ENCODE assay signal across 12 cellular contexts in genomic region chr1:212477680-212478466, GRCh38. TPM values are rescaled to one million over a fixed set of nuclear protein-coding genes. Genes with fewer than 3 reads are reported as not detected.
DNase-seq lines count a peak whose midpoint lies in the region; ATAC-seq and TF ChIP-seq lines count a peak whose summit lies in the region.
"Had no signal": no experiment of that assay in that cellular context is flagged by ENCODE, and none has a peak within 500 bp of the region (broad histone marks: within the 10 kb centered on the region; RNA-seq: fewer than 3 reads in every experiment).

No MANE protein-coding gene starts in this region.

- H3K27me3 ChIP-seq in Peyer's patch = no peaks in the 10 kb centered on the region
- H3K27me3 ChIP-seq in hepatocyte = no peaks in the 10 kb centered on the region
- H3K27me3 ChIP-seq in transverse colon = no peaks in the 10 kb centered on the region
- H3K27me3 ChIP-seq in GM23338 (ENCODE audit: insufficient read depth) = no peaks in the 10 kb centered on the region
- H3K27me3 ChIP-seq: right atrium auricular region had no signal

- no peaks in the 10 kb centered on the region for H3K79me2 ChIP-seq in hepatocyte
- H3K79me2 ChIP-seq in GM23338 (replicated peaks; ENCODE audit: insufficient read depth) = no peaks in the 10 kb centered on the region

- H3K4me1 ChIP-seq in Peyer's patch (peaks cover 0 to 3% (median 1%) of the 10 kb centered on the region in 4 donors), hepatocyte (ENCODE audit: insufficient read depth) (peaks cover 9% of the 10 kb centered on the region), transverse colon (peaks cover 0 to 18% (median 13%) of the 10 kb centered on the region in 4 donors), GM23338 (ENCODE audit: insufficient read depth) (peaks cover 10% of the 10 kb centered on the region; the same call in 1 of the 2 replicates)
- H3K4me1 ChIP-seq: right atrium auricular region had no signal

- in situ Hi-C loops in transverse colon (cut with MboI; ENCODE audit: low pct_ligation_motif_present in 1 of 4, low pct_unique_long_range_greater_than_20kb in 1 of 4, low sequenced_read_pairs in 3 of 4) = loop anchor here in 1 of 4 donors (25.0 kb wide), 1 partner anchor 284 kb away; no protein-coding TSS in a partner anchor

- H3K4me2 ChIP-seq in hepatocyte (no peak overlapping the region), GM23338 (no peak overlapping the region)

- no peaks in the 10 kb centered on the region for H3K36me3 Mint-ChIP-seq in activated naive CD4-positive, alpha-beta T cell treated with anti-CD3 and anti-CD28 coated beads, Interleukin-2, amount 50 U/mL, for 72 hours
- no peaks in the 10 kb centered on the region for H3K36me3 Mint-ChIP-seq in activated naive CD4-positive, alpha-beta T cell treated with anti-CD3 and anti-CD28 coated beads, Interleukin-2, amount 10 ng/mL, durations not matched to agents 7 days and 5 days
- H3K36me3 Mint-ChIP-seq in GM23338 (ENCODE audit: low read depth) = no peaks in the 10 kb centered on the region

- peak overlapping the region in 1 of 2 donors; percentile 59 for H3K27ac Mint-ChIP-seq in activated naive CD4-positive, alpha-beta T cell treated with anti-CD3 and anti-CD28 coated beads, Interleukin-2, amount 50 U/mL, for 72 hours
- no peak overlapping the region for H3K27ac Mint-ChIP-seq in activated naive CD4-positive, alpha-beta T cell treated with anti-CD3 and anti-CD28 coated beads, Interleukin-2, amount 10 ng/mL, durations not matched to agents 7 days and 5 days
- H3K27ac Mint-ChIP-seq in GM23338 = no peak overlapping the region
- H3K27ac Mint-ChIP-seq: T-helper 2 cell treated with Interferon-gamma antibody and Interleukin-4, amounts not matched to agents 5 μg/mL and 100 μg/mL, for 36 hours had no signal

- 76% methylated on average over 8 of the region's 8 CpGs for WGBS in hepatocyte (ENCODE audit: low lambda C conversion rate, missing lambda C conversion rate)
- WGBS in transverse colon (ENCODE audit: low coverage in 1 of 2), 2 donors = 49 to 64% methylated on average over 6 to 8 of the region's 8 CpGs

- no peak for TF ChIP-seq EP300 in transverse colon (IDR thresholded peaks at IDR 0.05; ENCODE audit: low read depth)

- no peaks in the 10 kb centered on the region for H3K9me3 Mint-ChIP-seq in activated naive CD4-positive, alpha-beta T cell treated with anti-CD3 and anti-CD28 coated beads, Interleukin-2, amount 50 U/mL, for 72 hours
- no peaks in the 10 kb centered on the region for H3K9me3 Mint-ChIP-seq in activated naive CD4-positive, alpha-beta T cell treated with anti-CD3 and anti-CD28 coated beads, Interleukin-2, amount 10 ng/mL, durations not matched to agents 7 days and 5 days
- no peaks in the 10 kb centered on the region for H3K9me3 Mint-ChIP-seq in GM23338
- H3K9me3 Mint-ChIP-seq: central memory CD8-positive, alpha-beta T cell; T-helper 2 cell treated with Interferon-gamma antibody and Interleukin-4, amounts not matched to agents 5 μg/mL and 100 μg/mL, for 36 hours had no signal

- ATAC-seq in activated naive CD4-positive, alpha-beta T cell treated with anti-CD3 and anti-CD28 coated beads, Interleukin-2, amount 50 U/mL, for 72 hours = peak; percentile 40 to 71
- no peak for ATAC-seq in GM23338

- H2AFZ ChIP-seq in hepatocyte (no peak overlapping the region), GM23338 (no peak overlapping the region)

- peaks cover 17% of the 10 kb centered on the region for H3K4me1 Mint-ChIP-seq in activated naive CD4-positive, alpha-beta T cell treated with anti-CD3 and anti-CD28 coated beads, Interleukin-2, amount 10 ng/mL, durations not matched to agents 7 days and 5 days
- H3K4me1 Mint-ChIP-seq in GM23338 = peaks cover 9% of the 10 kb centered on the region

- H3K9me2 ChIP-seq in hepatocyte (replicated peaks; ENCODE audit: insufficient read depth) (no peaks in the 10 kb centered on the region), GM23338 (ENCODE audit: insufficient read depth) (no peaks in the 10 kb centered on the region)

- H3K4me3 Mint-ChIP-seq in activated naive CD4-positive, alpha-beta T cell treated with anti-CD3 and anti-CD28 coated beads, Interleukin-2, amount 10 ng/mL, durations not matched to agents 7 days and 5 days = no peak overlapping the region
- no peak overlapping the region for H3K4me3 Mint-ChIP-seq in GM23338
- H3K4me3 Mint-ChIP-seq: central memory CD8-positive, alpha-beta T cell; T-helper 2 cell treated with Interferon-gamma antibody and Interleukin-4, amounts not matched to agents 5 μg/mL and 100 μg/mL, for 36 hours had no signal

- H3K4me3 ChIP-seq in Peyer's patch = no peak overlapping the region
- no peak overlapping the region for H3K4me3 ChIP-seq in hepatocyte
- no peak overlapping the region for H3K4me3 ChIP-seq in transverse colon
- no peak overlapping the region for H3K4me3 ChIP-seq in GM23338
- H3K4me3 ChIP-seq: adrenal gland, right atrium auricular region had no signal

- peaks cover 54% of the 10 kb centered on the region for H3K27me3 Mint-ChIP-seq in activated naive CD4-positive, alpha-beta T cell treated with anti-CD3 and anti-CD28 coated beads, Interleukin-2, amount 10 ng/mL, durations not matched to agents 7 days and 5 days
- H3K27me3 Mint-ChIP-seq in GM23338 (ENCODE audit: insufficient read depth, low read depth, poor library complexity) = peaks cover 8% of the 10 kb centered on the region
- H3K27me3 Mint-ChIP-seq: central memory CD8-positive, alpha-beta T cell had no signal

- H4K20me1 ChIP-seq in hepatocyte (ENCODE audit: insufficient read depth, poor library complexity, severe bottlenecking) (no peaks in the 10 kb centered on the region), GM23338 (replicated peaks; ENCODE audit: insufficient read depth) (no peaks in the 10 kb centered on the region)

- peak overlapping the region in 2 of 4 donors; percentile 72 to 74 for H3K27ac ChIP-seq in Peyer's patch
- H3K27ac ChIP-seq in hepatocyte = peak overlapping the region; percentile 4
- H3K27ac ChIP-seq in transverse colon = peak overlapping the region; percentile 61 to 73 (median 66)
- no peak overlapping the region for H3K27ac ChIP-seq in GM23338 (ENCODE audit: low read depth)
- H3K27ac ChIP-seq: adrenal gland, right atrium auricular region had no signal

- no peak for DNase-seq in activated naive CD4-positive, alpha-beta T cell treated with anti-CD3 and anti-CD28 coated beads, Interleukin-2, amount 50 U/mL, for 72 hours (ENCODE audit: low spot score in 2 of 2)
- no peak for DNase-seq in activated naive CD4-positive, alpha-beta T cell treated with anti-CD3 and anti-CD28 coated beads, Interleukin-2, amount 10 ng/mL, durations not matched to agents 7 days and 5 days
- DNase-seq in Peyer's patch (peak in 2 of 3 donors; percentile 56 to 63), hepatocyte (ENCODE audit: low spot score) (no peak), transverse colon (peak; percentile 28), GM23338 (ENCODE audit: low spot score) (no peak), glomerular visceral epithelial cell (ENCODE audit: extremely low spot score) (no peak)
- no peak for DNase-seq in activated CD4-positive, alpha-beta T cell treated with anti-CD3 and anti-CD28 coated beads, Interleukin-2, amount 50 U/mL, for 1 hour

- CTCF ChIA-PET in activated naive CD4-positive, alpha-beta T cell treated with anti-CD3 and anti-CD28 coated beads, Interleukin-2, amount 10 ng/mL, durations not matched to agents 7 days and 5 days (lab: Charles Lee) = interaction anchor here (0.6 to 5.2 kb wide), 49 partner anchors 9 to 1165 kb away, joined by 3 to 35 read pairs (median 4); partner anchors contain the start of genes ATF3, NSL1 and TATDN3

- no peak for TF ChIP-seq CTCF in Peyer's patch (IDR thresholded peaks at IDR 0.05)
- no peak for TF ChIP-seq CTCF in hepatocyte (IDR thresholded peaks at IDR 0.05; ENCODE audit: poor library complexity)
- no peak for TF ChIP-seq CTCF in transverse colon (IDR thresholded peaks at IDR 0.05)
- TF ChIP-seq CTCF in GM23338 (conservative IDR thresholded peaks at IDR 0.05; ENCODE audit: low read depth in 2 of 2) = no peak

- no peaks in the 10 kb centered on the region for H3K9me3 ChIP-seq in Peyer's patch
- no peaks in the 10 kb centered on the region for H3K9me3 ChIP-seq in hepatocyte (ENCODE audit: low read depth)
- H3K9me3 ChIP-seq in transverse colon = no peaks in the 10 kb centered on the region
- H3K9me3 ChIP-seq: adrenal gland, right atrium auricular region had no signal

- intact Hi-C loops in transverse colon (cut with DNase I; ENCODE audit: low total_unique reads) = loop anchor here (10.0 kb wide), 2 partner anchors 137 to 317 kb away; partner anchors contain the start of genes NSL1 and TATDN3

- no peaks in the 10 kb centered on the region for H3K36me3 ChIP-seq in Peyer's patch
- no peaks in the 10 kb centered on the region for H3K36me3 ChIP-seq in hepatocyte (replicated peaks; ENCODE audit: insufficient read depth, low read depth)
- no peaks in the 10 kb centered on the region for H3K36me3 ChIP-seq in transverse colon
- H3K36me3 ChIP-seq in GM23338 (ENCODE audit: insufficient read depth) = no peaks in the 10 kb centered on the region
- H3K36me3 ChIP-seq: adrenal gland, right atrium auricular region had no signal

- no peak for TF ChIP-seq POLR2A in Peyer's patch (IDR thresholded peaks at IDR 0.05)
- TF ChIP-seq POLR2A in transverse colon (IDR thresholded peaks at IDR 0.05) = peak; percentile 28

- H3F3A ChIP-seq in GM23338 (replicated peaks; ENCODE audit: low read depth) = no peaks in the 10 kb centered on the region

TF ChIP-seq in GM23338, 12 proteins besides CTCF, POLR2A, EP300 and RAD21 (continues in another document):
- TF ChIP-seq EZH2 (IDR thresholded peaks at IDR 0.05; ENCODE audit: low read depth, unreplicated experiment) (no peak), CREB1 (CRISPR knock-in tag; IDR thresholded peaks at IDR 0.05; ENCODE audit: low read depth) (no peak)

RNA-seq across cellular contexts. Expression of gene NENF, which starts 45.2 kb away (rescaled TPM):
- 10 to 100 TPM; 34.9 to 35.7 TPM for total RNA-seq in activated naive CD4-positive, alpha-beta T cell treated with anti-CD3 and anti-CD28 coated beads, Interleukin-2, amount 50 U/mL, for 72 hours
- total RNA-seq in Peyer's patch (10 to 100 TPM; 28.2 to 61.9 (median 34.2) TPM), hepatocyte (45.4 and 52.3 TPM in 2 replicates), transverse colon (10 to 100 TPM; 24.2 to 91.5 (median 35.7) TPM)
- polyA plus RNA-seq in hepatocyte (115 and 144 TPM in 2 replicates), GM23338 (2016; fragmentation: Nextera tagmentation; extraction: Ambion mirVana) (58.8 and 60.7 TPM in 2 replicates)
- total RNA-seq in GM23338 (2014; rRNA removed; shearing (Covaris generic)) = 22.0 and 27.6 TPM in 2 replicates

Comparison
In these comparisons a context has a peak if more than half of its experiments do, and no peak if none do; other contexts are left out.
1. DNase-seq: peak in Peyer's patch (2 of 3) and transverse colon (single experiment); none in activated naive CD4-positive, alpha-beta T cell treated with anti-CD3 and anti-CD28 coated beads, Interleukin-2, amount 50 U/mL, for 72 hours (0 of 2), activated naive CD4-positive, alpha-beta T cell treated with anti-CD3 and anti-CD28 coated beads, Interleukin-2, amount 10 ng/mL, durations not matched to agents 7 days and 5 days (single experiment), hepatocyte (single experiment), GM23338 (single experiment), activated CD4-positive, alpha-beta T cell treated with anti-CD3 and anti-CD28 coated beads, Interleukin-2, amount 50 U/mL, for 1 hour (single experiment) and glomerular visceral epithelial cell (single experiment).